ENCODE assay signal across 1 cellular context in the genomic region with DNA sequence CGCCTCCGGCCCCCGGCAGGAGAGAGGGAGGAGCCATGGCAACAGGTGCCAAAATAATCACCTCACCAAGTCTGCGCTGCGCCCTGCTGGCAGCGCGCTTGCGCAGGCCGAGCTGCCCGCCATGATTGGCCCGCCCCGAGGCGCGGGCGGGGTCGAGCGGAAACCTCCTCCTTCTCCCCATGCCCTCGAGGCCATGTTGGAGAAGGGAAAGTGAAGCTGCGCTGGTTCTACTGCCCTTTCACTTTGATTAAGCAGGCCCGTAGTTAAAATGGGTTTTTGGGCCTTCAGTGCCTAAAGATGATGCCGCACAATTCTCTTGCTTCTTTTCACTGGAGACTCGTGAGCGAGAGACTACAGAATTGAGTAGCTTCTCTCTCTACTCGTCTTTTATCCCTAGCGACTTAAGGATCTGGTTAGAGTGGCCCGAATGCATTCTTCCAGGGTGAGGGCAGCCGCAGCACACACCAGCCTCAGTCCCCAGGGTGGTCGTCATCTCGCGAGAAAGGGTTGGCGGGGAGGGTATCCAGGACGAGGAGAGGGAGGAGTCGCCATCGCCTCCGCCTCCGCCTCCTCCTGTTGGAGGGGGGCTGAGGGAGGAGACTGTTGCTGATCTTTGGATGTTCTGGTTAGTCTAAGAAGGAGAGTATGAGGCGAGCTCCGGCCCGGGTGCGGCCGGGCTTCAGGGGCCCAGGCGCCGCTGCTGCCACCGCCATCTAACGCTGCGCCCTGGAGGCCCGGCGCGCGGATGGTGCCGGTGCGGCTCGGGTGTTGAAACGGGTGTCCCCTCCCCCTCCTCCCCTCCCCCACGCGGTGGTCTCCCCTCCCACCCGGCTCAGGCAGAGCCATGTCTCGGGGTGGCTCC.
TF ChIP-seq lines count a peak whose summit lies in the region.

A gene with protein sequence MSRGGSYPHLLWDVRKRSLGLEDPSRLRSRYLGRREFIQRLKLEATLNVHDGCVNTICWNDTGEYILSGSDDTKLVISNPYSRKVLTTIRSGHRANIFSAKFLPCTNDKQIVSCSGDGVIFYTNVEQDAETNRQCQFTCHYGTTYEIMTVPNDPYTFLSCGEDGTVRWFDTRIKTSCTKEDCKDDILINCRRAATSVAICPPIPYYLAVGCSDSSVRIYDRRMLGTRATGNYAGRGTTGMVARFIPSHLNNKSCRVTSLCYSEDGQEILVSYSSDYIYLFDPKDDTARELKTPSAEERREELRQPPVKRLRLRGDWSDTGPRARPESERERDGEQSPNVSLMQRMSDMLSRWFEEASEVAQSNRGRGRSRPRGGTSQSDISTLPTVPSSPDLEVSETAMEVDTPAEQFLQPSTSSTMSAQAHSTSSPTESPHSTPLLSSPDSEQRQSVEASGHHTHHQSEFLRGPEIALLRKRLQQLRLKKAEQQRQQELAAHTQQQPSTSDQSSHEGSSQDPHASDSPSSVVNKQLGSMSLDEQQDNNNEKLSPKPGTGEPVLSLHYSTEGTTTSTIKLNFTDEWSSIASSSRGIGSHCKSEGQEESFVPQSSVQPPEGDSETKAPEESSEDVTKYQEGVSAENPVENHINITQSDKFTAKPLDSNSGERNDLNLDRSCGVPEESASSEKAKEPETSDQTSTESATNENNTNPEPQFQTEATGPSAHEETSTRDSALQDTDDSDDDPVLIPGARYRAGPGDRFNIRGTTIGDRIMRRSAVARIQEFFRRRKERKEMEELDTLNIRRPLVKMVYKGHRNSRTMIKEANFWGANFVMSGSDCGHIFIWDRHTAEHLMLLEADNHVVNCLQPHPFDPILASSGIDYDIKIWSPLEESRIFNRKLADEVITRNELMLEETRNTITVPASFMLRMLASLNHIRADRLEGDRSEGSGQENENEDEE (plus strand): TSS at position 616 of the 862 bp plus-strand sequence. CDS start 229 bp downstream, at position 845.

TF ChIP-seq in HepG2, 621 proteins besides CTCF, POLR2A, EP300 and RAD21 (continued from another document and continues in another):
- TF ChIP-seq TAF15 (IDR thresholded peaks at IDR 0.05; ENCODE audit: low read depth, low read length, poor library complexity, severe bottlenecking) = no peak
- no peak for TF ChIP-seq RBM39 (IDR thresholded peaks at IDR 0.05; ENCODE audit: low read depth, low read length, poor library complexity, severe bottlenecking)
- peak; percentile 74; the same call in 1 of the 2 replicates for TF ChIP-seq CBFB (CRISPR knock-in tag; IDR thresholded peaks at IDR 0.05)
- TF ChIP-seq ZFP37 (CRISPR knock-in tag; IDR thresholded peaks at IDR 0.05; ENCODE audit: borderline replicate concordance) = 0 out of 2 replicates have a peak, but pooled peaks have one; percentile 56
- TF ChIP-seq REPIN1 (CRISPR knock-in tag; IDR thresholded peaks at IDR 0.05; ENCODE audit: borderline replicate concordance, low read depth) = peak; percentile 68
- TF ChIP-seq, protein P1, sequence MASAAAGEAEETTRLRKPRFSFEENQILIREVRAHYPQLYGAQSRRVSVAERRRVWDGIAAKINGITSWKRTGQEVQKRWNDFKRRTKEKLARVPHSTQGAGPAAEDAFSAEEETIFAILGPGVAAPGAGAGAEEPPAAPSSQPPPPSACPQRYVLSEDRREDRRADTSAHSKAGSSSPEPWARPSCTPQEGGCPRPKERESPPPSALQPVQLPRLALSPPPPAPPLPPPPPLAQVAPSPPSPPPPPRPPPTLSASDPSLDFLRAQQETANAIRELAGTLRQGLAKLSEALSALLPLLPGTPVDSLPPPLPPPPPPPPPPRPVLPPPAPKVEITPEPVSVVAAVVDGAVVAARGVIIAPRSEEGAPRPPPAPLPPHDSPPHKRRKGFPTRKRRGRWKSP (CRISPR knock-in tag; IDR thresholded peaks at IDR 0.05) = peak; percentile 24; the same call in 1 of the 2 replicates
- TF ChIP-seq, protein P2, sequence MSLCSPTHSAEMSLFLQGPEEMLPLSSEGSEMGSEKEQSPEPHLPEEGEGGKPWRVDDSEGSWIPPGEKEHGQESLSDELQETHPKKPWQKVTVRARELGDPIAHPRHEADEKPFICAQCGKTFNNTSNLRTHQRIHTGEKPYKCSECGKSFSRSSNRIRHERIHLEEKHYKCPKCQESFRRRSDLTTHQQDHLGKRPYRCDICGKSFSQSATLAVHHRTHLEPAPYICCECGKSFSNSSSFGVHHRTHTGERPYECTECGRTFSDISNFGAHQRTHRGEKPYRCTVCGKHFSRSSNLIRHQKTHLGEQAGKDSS (CRISPR knock-in tag; IDR thresholded peaks at IDR 0.05; ENCODE audit: borderline replicate concordance, low read depth) = no peak
- no peak for TF ChIP-seq DNMT3B (CRISPR knock-in tag; conservative IDR thresholded peaks at IDR 0.05)
- TF ChIP-seq, protein P3, sequence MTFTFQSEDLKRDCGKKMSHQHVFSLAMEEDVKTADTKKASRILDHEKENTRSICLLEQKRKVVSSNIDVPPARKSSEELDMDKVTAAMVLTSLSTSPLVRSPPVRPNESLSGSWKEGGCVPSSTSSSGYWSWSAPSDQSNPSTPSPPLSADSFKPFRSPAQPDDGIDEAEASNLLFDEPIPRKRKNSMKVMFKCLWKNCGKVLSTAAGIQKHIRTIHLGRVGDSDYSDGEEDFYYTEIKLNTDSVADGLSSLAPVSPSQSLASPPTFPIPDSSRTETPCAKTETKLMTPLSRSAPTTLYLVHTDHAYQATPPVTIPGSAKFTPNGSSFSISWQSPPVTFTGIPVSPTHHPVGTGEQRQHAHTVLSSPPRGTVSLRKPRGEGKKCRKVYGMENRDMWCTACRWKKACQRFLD (CRISPR knock-in tag; IDR thresholded peaks at IDR 0.05; ENCODE audit: borderline replicate concordance) = no peak
- TF ChIP-seq JARID2 (CRISPR knock-in tag; IDR thresholded peaks at IDR 0.05; ENCODE audit: insufficient replicate concordance) = peak; percentile 24
- TF ChIP-seq, protein P4, sequence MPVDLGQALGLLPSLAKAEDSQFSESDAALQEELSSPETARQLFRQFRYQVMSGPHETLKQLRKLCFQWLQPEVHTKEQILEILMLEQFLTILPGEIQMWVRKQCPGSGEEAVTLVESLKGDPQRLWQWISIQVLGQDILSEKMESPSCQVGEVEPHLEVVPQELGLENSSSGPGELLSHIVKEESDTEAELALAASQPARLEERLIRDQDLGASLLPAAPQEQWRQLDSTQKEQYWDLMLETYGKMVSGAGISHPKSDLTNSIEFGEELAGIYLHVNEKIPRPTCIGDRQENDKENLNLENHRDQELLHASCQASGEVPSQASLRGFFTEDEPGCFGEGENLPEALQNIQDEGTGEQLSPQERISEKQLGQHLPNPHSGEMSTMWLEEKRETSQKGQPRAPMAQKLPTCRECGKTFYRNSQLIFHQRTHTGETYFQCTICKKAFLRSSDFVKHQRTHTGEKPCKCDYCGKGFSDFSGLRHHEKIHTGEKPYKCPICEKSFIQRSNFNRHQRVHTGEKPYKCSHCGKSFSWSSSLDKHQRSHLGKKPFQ (CRISPR knock-in tag; IDR thresholded peaks at IDR 0.05; ENCODE audit: insufficient replicate concordance) = peak; percentile 85
- TF ChIP-seq ZNF317 (CRISPR knock-in tag; IDR thresholded peaks at IDR 0.05) = no peak; the same call in none of the 2 replicates
- no peak for TF ChIP-seq BHLHE40 (IDR thresholded peaks at IDR 0.05; ENCODE audit: low read length)
- TF ChIP-seq PRPF4 (IDR thresholded peaks at IDR 0.05; ENCODE audit: low read depth, low read length, poor library complexity, severe bottlenecking) = peak; percentile 78
- peak; percentile 38; the same call in 1 of the 2 replicates for TF ChIP-seq ZNF547 (CRISPR knock-in tag; IDR thresholded peaks at IDR 0.05)
- TF ChIP-seq PLRG1 (conservative IDR thresholded peaks at IDR 0.05) = no peak
- no peak for TF ChIP-seq ZNF232 (CRISPR knock-in tag; IDR thresholded peaks at IDR 0.05; ENCODE audit: borderline replicate concordance)
- TF ChIP-seq ZSCAN21 (CRISPR knock-in tag; IDR thresholded peaks at IDR 0.05; ENCODE audit: borderline replicate concordance) = peak; percentile 46
- peak; percentile 43 for TF ChIP-seq SPEN (CRISPR knock-in tag; IDR thresholded peaks at IDR 0.05; ENCODE audit: low read depth)
- TF ChIP-seq CEBPB (IDR thresholded peaks at IDR 0.05; ENCODE audit: borderline replicate concordance, low read depth, low read length) = no peak
- TF ChIP-seq RAD51 (IDR thresholded peaks at IDR 0.05; ENCODE audit: borderline replicate concordance) = no peak
- TF ChIP-seq, protein P5, sequence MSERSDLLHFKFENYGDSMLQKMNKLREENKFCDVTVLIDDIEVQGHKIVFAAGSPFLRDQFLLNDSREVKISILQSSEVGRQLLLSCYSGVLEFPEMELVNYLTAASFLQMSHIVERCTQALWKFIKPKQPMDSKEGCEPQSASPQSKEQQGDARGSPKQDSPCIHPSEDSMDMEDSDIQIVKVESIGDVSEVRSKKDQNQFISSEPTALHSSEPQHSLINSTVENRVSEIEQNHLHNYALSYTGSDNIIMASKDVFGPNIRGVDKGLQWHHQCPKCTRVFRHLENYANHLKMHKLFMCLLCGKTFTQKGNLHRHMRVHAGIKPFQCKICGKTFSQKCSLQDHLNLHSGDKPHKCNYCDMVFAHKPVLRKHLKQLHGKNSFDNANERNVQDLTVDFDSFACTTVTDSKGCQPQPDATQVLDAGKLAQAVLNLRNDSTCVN (CRISPR knock-in tag; IDR thresholded peaks at IDR 0.05; ENCODE audit: borderline replicate concordance) = no peak
- 0 out of 2 replicates have a peak, but pooled peaks have one; percentile 68 for TF ChIP-seq ZNF230 (CRISPR knock-in tag; IDR thresholded peaks at IDR 0.05)
- peak; percentile 70 for TF ChIP-seq TARDBP (CRISPR knock-in tag; IDR thresholded peaks at IDR 0.05)
- TF ChIP-seq, protein P6, sequence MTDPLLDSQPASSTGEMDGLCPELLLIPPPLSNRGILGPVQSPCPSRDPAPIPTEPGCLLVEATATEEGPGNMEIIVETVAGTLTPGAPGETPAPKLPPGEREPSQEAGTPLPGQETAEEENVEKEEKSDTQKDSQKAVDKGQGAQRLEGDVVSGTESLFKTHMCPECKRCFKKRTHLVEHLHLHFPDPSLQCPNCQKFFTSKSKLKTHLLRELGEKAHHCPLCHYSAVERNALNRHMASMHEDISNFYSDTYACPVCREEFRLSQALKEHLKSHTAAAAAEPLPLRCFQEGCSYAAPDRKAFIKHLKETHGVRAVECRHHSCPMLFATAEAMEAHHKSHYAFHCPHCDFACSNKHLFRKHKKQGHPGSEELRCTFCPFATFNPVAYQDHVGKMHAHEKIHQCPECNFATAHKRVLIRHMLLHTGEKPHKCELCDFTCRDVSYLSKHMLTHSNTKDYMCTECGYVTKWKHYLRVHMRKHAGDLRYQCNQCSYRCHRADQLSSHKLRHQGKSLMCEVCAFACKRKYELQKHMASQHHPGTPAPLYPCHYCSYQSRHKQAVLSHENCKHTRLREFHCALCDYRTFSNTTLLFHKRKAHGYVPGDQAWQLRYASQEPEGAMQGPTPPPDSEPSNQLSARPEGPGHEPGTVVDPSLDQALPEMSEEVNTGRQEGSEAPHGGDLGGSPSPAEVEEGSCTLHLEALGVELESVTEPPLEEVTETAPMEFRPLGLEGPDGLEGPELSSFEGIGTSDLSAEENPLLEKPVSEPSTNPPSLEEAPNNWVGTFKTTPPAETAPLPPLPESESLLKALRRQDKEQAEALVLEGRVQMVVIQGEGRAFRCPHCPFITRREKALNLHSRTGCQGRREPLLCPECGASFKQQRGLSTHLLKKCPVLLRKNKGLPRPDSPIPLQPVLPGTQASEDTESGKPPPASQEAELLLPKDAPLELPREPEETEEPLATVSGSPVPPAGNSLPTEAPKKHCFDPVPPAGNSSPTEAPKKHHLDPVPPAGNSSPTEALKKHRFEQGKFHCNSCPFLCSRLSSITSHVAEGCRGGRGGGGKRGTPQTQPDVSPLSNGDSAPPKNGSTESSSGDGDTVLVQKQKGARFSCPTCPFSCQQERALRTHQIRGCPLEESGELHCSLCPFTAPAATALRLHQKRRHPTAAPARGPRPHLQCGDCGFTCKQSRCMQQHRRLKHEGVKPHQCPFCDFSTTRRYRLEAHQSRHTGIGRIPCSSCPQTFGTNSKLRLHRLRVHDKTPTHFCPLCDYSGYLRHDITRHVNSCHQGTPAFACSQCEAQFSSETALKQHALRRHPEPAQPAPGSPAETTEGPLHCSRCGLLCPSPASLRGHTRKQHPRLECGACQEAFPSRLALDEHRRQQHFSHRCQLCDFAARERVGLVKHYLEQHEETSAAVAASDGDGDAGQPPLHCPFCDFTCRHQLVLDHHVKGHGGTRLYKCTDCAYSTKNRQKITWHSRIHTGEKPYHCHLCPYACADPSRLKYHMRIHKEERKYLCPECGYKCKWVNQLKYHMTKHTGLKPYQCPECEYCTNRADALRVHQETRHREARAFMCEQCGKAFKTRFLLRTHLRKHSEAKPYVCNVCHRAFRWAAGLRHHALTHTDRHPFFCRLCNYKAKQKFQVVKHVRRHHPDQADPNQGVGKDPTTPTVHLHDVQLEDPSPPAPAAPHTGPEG (CRISPR knock-in tag; IDR thresholded peaks at IDR 0.05) = no peak; the same call in 1 of the 2 replicates
- TF ChIP-seq CENPX (CRISPR knock-in tag; IDR thresholded peaks at IDR 0.05) = no peak
- TF ChIP-seq BORCS8-MEF2B (CRISPR knock-in tag; IDR thresholded peaks at IDR 0.05) = no peak; the same call in none of the 2 replicates
- peak; percentile 66 for TF ChIP-seq SP1 (IDR thresholded peaks at IDR 0.05)
- TF ChIP-seq SP1 (CRISPR knock-in tag; IDR thresholded peaks at IDR 0.05) = peak; percentile 59
- TF ChIP-seq RBM22 (optimal IDR thresholded peaks at IDR 0.05; ENCODE audit: low read length) = peak; percentile 72
- TF ChIP-seq, protein P7, sequence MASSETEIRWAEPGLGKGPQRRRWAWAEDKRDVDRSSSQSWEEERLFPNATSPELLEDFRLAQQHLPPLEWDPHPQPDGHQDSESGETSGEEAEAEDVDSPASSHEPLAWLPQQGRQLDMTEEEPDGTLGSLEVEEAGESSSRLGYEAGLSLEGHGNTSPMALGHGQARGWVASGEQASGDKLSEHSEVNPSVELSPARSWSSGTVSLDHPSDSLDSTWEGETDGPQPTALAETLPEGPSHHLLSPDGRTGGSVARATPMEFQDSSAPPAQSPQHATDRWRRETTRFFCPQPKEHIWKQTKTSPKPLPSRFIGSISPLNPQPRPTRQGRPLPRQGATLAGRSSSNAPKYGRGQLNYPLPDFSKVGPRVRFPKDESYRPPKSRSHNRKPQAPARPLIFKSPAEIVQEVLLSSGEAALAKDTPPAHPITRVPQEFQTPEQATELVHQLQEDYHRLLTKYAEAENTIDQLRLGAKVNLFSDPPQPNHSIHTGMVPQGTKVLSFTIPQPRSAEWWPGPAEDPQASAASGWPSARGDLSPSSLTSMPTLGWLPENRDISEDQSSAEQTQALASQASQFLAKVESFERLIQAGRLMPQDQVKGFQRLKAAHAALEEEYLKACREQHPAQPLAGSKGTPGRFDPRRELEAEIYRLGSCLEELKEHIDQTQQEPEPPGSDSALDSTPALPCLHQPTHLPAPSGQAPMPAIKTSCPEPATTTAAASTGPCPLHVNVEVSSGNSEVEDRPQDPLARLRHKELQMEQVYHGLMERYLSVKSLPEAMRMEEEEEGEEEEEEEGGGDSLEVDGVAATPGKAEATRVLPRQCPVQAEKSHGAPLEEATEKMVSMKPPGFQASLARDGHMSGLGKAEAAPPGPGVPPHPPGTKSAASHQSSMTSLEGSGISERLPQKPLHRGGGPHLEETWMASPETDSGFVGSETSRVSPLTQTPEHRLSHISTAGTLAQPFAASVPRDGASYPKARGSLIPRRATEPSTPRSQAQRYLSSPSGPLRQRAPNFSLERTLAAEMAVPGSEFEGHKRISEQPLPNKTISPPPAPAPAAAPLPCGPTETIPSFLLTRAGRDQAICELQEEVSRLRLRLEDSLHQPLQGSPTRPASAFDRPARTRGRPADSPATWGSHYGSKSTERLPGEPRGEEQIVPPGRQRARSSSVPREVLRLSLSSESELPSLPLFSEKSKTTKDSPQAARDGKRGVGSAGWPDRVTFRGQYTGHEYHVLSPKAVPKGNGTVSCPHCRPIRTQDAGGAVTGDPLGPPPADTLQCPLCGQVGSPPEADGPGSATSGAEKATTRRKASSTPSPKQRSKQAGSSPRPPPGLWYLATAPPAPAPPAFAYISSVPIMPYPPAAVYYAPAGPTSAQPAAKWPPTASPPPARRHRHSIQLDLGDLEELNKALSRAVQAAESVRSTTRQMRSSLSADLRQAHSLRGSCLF (CRISPR knock-in tag; IDR thresholded peaks at IDR 0.05; ENCODE audit: borderline replicate concordance) = no peak
